ENCODE assay signal across 9 cellular contexts in the genomic region with DNA sequence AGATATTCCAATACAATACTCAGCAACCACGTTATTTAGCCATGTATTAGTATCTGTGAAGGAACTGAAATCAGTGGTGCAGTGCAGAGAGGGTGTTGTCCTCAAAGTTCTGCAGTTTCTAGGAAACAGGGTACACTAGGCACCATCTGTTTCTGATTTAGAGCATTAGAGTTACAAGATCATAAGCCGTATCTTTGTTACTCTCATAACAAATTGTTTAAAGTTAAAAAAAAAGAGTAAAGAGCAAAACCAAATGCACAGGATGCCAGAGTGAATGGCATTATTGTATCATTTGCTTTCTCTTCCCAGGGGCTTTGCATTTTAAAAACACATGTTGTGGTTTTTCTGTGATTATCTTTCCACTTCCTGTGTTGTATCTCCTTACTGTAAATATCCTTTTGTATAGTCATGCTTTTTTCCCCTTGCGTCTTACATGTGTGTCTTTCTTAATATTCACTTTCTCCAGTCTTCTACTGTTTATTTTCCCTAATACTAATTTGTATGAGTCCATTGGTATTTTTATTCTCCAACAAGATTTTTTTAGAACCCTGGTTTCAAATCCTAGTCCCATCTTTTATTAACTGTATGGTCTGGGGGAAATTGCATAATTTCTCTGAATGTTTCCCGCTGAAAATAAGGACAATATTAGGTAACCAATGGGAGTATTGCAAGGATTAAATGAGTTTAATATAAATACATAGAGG. TPM values are rescaled to one million over a fixed set of nuclear protein-coding genes. Genes with fewer than 3 reads are reported as not detected.
DNase-seq lines count a peak whose midpoint lies in the region; ATAC-seq and TF ChIP-seq lines count a peak whose summit lies in the region.
"Had no signal": no experiment of that assay in that cellular context is flagged by ENCODE, and none has a peak within 500 bp of the region (broad histone marks: within the 10 kb centered on the region; RNA-seq: fewer than 3 reads in every experiment).

No MANE protein-coding gene starts in this region.

- H3K4me3 ChIP-seq in Jurkat, Clone E6-1 (ENCODE audit: low read length): no peak overlapping the region
- no peak overlapping the region for H3K4me3 ChIP-seq in cardiac fibroblast (replicated peaks in 1 of 2; ENCODE audit: low read depth in 2 of 2, low read length in 2 of 2)
- H3K4me3 ChIP-seq: upper lobe of left lung had no signal

- H3K9me3 Mint-ChIP-seq in stimulated activated memory B cell treated with anti-CD40 and anti-IgM and Interleukin-4, amounts not matched to agents 10 μg/mL and 1 μg/mL and 100 μg/mL, for 72 hours: peaks cover 4% of the 10 kb centered on the region

- H3K4me1 Mint-ChIP-seq in stimulated activated memory B cell treated with anti-CD40 and anti-IgM and Interleukin-4, amounts not matched to agents 10 μg/mL and 1 μg/mL and 100 μg/mL, for 72 hours: peaks cover 49% of the 10 kb centered on the region

- no peak overlapping the region for H3K4me3 Mint-ChIP-seq in stimulated activated memory B cell treated with anti-CD40 and anti-IgM and Interleukin-4, amounts not matched to agents 10 μg/mL and 1 μg/mL and 100 μg/mL, for 72 hours

- peak; percentile 67 for ATAC-seq in GM19395 (IDR thresholded peaks at IDR 0.05; ENCODE audit: unreplicated experiment)
- peak; percentile 92 for ATAC-seq in stimulated activated memory B cell treated with anti-CD40 and anti-IgM and Interleukin-4, amounts not matched to agents 10 μg/mL and 1 μg/mL and 100 μg/mL, for 72 hours
- ATAC-seq in left lobe of liver: no peak

- peak overlapping the region; percentile 63 for H3K27ac Mint-ChIP-seq in stimulated activated memory B cell treated with anti-CD40 and anti-IgM and Interleukin-4, amounts not matched to agents 10 μg/mL and 1 μg/mL and 100 μg/mL, for 72 hours

- H3K27me3 Mint-ChIP-seq in stimulated activated memory B cell treated with anti-CD40 and anti-IgM and Interleukin-4, amounts not matched to agents 10 μg/mL and 1 μg/mL and 100 μg/mL, for 72 hours: no peaks in the 10 kb centered on the region

- DNase-seq in Ammon's horn (ENCODE audit: low spot score) (peak; percentile 51), cardiac fibroblast (ENCODE audit: low read depth in 2 of 2) (peak; percentile 79 to 89), NCI-H748 treated with DMSO at 0.1 percent for 48 hours (lab: John Stamatoyannopoulos, UW) (no peak), DMS114 treated with DMSO at 0.1 percent for 48 hours (lab: John Stamatoyannopoulos, UW; ENCODE audit: unreplicated experiment) (no peak), left lobe of liver (ENCODE audit: low spot score) (no peak)
- peak; percentile 89 for DNase-seq in Jurkat, Clone E6-1 (ENCODE audit: low read depth, low spot score)
- DNase-seq: upper lobe of left lung had no signal

- no peaks in the 10 kb centered on the region for H3K36me3 Mint-ChIP-seq in stimulated activated memory B cell treated with anti-CD40 and anti-IgM and Interleukin-4, amounts not matched to agents 10 μg/mL and 1 μg/mL and 100 μg/mL, for 72 hours

- no peak for TF ChIP-seq CTCF in cardiac fibroblast (IDR thresholded peaks at IDR 0.05; ENCODE audit: low read depth, low read length)

RNA-seq across cellular contexts. Expression of gene NUP160, which starts 15.2 kb away (rescaled TPM):
- 47.3 TPM for polyA plus RNA-seq in Jurkat, Clone E6-1 (2012; ENCODE audit: insufficient read depth, insufficient read length)
- total RNA-seq in left lobe of liver: 12.6 TPM

Comparison
In these comparisons a context has a peak if more than half of its experiments do, and no peak if none do; other contexts are left out.
1. DNase-seq: peak in Ammon's horn (single experiment), Jurkat, Clone E6-1 (single experiment) and cardiac fibroblast (2 of 2); none in NCI-H748 treated with DMSO at 0.1 percent for 48 hours (single experiment), DMS114 treated with DMSO at 0.1 percent for 48 hours (single experiment) and left lobe of liver (single experiment).